23 cellular contexts compared by ENCODE assay signal in the genomic region with DNA sequence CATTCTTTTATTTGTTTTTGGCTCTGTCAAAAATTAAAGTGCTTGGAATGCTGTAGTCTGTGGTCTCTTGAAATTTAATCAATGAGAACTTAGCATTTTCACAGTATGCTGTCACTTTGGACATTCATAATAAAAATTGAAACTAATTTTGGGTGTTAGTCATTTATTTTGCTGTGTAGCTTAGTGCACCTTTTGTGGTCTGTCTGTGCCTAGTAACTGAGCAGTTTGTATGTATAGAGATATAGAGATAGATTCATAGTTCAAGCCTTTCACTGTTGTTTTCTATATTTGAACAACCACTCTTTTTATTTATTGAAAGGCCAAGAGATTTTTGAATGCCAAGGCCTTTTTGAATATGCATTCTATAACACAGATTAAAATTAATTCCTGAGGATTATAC.
DNase-seq lines count a peak whose midpoint lies in the region; ATAC-seq and TF ChIP-seq lines count a peak whose summit lies in the region.
"Had no signal": no experiment of that assay in that cellular context is flagged by ENCODE, and none has a peak within 500 bp of the region (broad histone marks: within the 10 kb centered on the region; RNA-seq: fewer than 3 reads in every experiment).

No MANE protein-coding gene starts in this region.

- H3K4me1 Mint-ChIP-seq in activated naive CD8-positive, alpha-beta T cell treated with anti-CD3 and anti-CD28 coated beads, Interleukin-2, amount 50 U/mL, for 24 hours: no peaks in the 10 kb centered on the region
- H3K4me1 Mint-ChIP-seq in activated naive CD8-positive, alpha-beta T cell treated with anti-CD3 and anti-CD28 coated beads for 36 hours: peaks cover 2% of the 10 kb centered on the region
- peaks cover 28% of the 10 kb centered on the region for H3K4me1 Mint-ChIP-seq in neural progenitor cell
- H3K4me1 Mint-ChIP-seq: B cell; CD4-positive, CD25-positive, alpha-beta regulatory T cell had no signal

- H3K27me3 ChIP-seq in neural progenitor cell (no peaks in the 10 kb centered on the region), lower lobe of right lung (ENCODE audit: low read depth) (no peaks in the 10 kb centered on the region)
- H3K27me3 ChIP-seq: BLaER1 had no signal

- peak overlapping the region; percentile 71 for H3K4me2 ChIP-seq in neural progenitor cell
- H3K4me2 ChIP-seq: BLaER1 had no signal

- H3K4me1 ChIP-seq in neural progenitor cell: peaks cover 21% of the 10 kb centered on the region
- no peaks in the 10 kb centered on the region for H3K4me1 ChIP-seq in lower lobe of right lung
- H3K4me1 ChIP-seq: BLaER1, Caco-2 had no signal

- peaks cover 20% of the 10 kb centered on the region for H3F3A ChIP-seq in neural progenitor cell (ENCODE audit: low read depth)

- H3K27ac Mint-ChIP-seq in activated naive CD8-positive, alpha-beta T cell treated with anti-CD3 and anti-CD28 coated beads, Interleukin-2, amount 50 U/mL, for 24 hours: no peak overlapping the region
- H3K27ac Mint-ChIP-seq in activated naive CD8-positive, alpha-beta T cell treated with anti-CD3 and anti-CD28 coated beads for 36 hours: no peak overlapping the region
- H3K27ac Mint-ChIP-seq in neural progenitor cell: no peak overlapping the region
- H3K27ac Mint-ChIP-seq: B cell; CD4-positive, CD25-positive, alpha-beta regulatory T cell; CD8-positive, alpha-beta T cell; HFFc6 had no signal

- no peaks in the 10 kb centered on the region for H3K79me2 ChIP-seq in neural progenitor cell (ENCODE audit: low read depth)

- no peak overlapping the region for H2AFZ ChIP-seq in neural progenitor cell (replicated peaks)

- H3K4me3 Mint-ChIP-seq in activated naive CD8-positive, alpha-beta T cell treated with anti-CD3 and anti-CD28 coated beads, Interleukin-2, amount 50 U/mL, for 24 hours: no peak overlapping the region
- no peak overlapping the region for H3K4me3 Mint-ChIP-seq in activated naive CD8-positive, alpha-beta T cell treated with anti-CD3 and anti-CD28 coated beads for 36 hours
- H3K4me3 Mint-ChIP-seq in neural progenitor cell: no peak overlapping the region
- H3K4me3 Mint-ChIP-seq: B cell; CD4-positive, CD25-positive, alpha-beta regulatory T cell; CD8-positive, alpha-beta T cell; HFFc6 had no signal

- TF ChIP-seq CTCF in neural progenitor cell (IDR thresholded peaks at IDR 0.05) (no peak), lower lobe of right lung (IDR thresholded peaks at IDR 0.05) (no peak)

- H4K20me1 ChIP-seq in neural progenitor cell (ENCODE audit: low read depth): no peaks in the 10 kb centered on the region
- H4K20me1 ChIP-seq: BLaER1 had no signal

- no peaks in the 10 kb centered on the region for H3K36me3 Mint-ChIP-seq in activated naive CD8-positive, alpha-beta T cell treated with anti-CD3 and anti-CD28 coated beads, Interleukin-2, amount 50 U/mL, for 24 hours (ENCODE audit: low read depth)
- H3K36me3 Mint-ChIP-seq in activated naive CD8-positive, alpha-beta T cell treated with anti-CD3 and anti-CD28 coated beads for 36 hours: no peaks in the 10 kb centered on the region
- H3K36me3 Mint-ChIP-seq in neural progenitor cell: peaks cover 21% of the 10 kb centered on the region

- no peaks in the 10 kb centered on the region for H3K27me3 Mint-ChIP-seq in activated naive CD8-positive, alpha-beta T cell treated with anti-CD3 and anti-CD28 coated beads, Interleukin-2, amount 50 U/mL, for 24 hours
- no peaks in the 10 kb centered on the region for H3K27me3 Mint-ChIP-seq in activated naive CD8-positive, alpha-beta T cell treated with anti-CD3 and anti-CD28 coated beads for 36 hours
- no peaks in the 10 kb centered on the region for H3K27me3 Mint-ChIP-seq in neural progenitor cell (ENCODE audit: insufficient read depth, low read depth)
- H3K27me3 Mint-ChIP-seq: B cell; CD4-positive, CD25-positive, alpha-beta regulatory T cell had no signal

- H3K9me3 Mint-ChIP-seq in activated naive CD8-positive, alpha-beta T cell treated with anti-CD3 and anti-CD28 coated beads, Interleukin-2, amount 50 U/mL, for 24 hours: no peaks in the 10 kb centered on the region
- no peaks in the 10 kb centered on the region for H3K9me3 Mint-ChIP-seq in activated naive CD8-positive, alpha-beta T cell treated with anti-CD3 and anti-CD28 coated beads for 36 hours
- H3K9me3 Mint-ChIP-seq in neural progenitor cell: no peaks in the 10 kb centered on the region
- H3K9me3 Mint-ChIP-seq: CD4-positive, CD25-positive, alpha-beta regulatory T cell; CD8-positive, alpha-beta T cell; HFFc6 had no signal

- no peaks in the 10 kb centered on the region for H3K36me3 ChIP-seq in SK-N-MC (ENCODE audit: insufficient read depth, low read length)
- no peaks in the 10 kb centered on the region for H3K36me3 ChIP-seq in neural progenitor cell
- peaks cover 12% of the 10 kb centered on the region for H3K36me3 ChIP-seq in lower lobe of right lung
- H3K36me3 ChIP-seq: HAP-1 had no signal

- intact Hi-C loops in lower lobe of right lung (cut with DNase I): no loop called here

- no peak for DNase-seq in activated CD4-positive, CD25-positive, alpha-beta regulatory T cell treated with anti-CD3 and anti-CD28 coated beads, Interleukin-2, amount 50 U/mL, for 72 hours
- DNase-seq in activated naive CD8-positive, alpha-beta T cell treated with anti-CD3 and anti-CD28 coated beads, Interleukin-2, amount 50 U/mL, for 24 hours: no peak
- DNase-seq in activated naive CD8-positive, alpha-beta T cell treated with anti-CD3 and anti-CD28 coated beads for 36 hours: no peak
- DNase-seq in SK-N-MC (ENCODE audit: low read depth, low spot score) (no peak), neural progenitor cell (ENCODE audit: low spot score) (no peak), DMS 273 (lab: John Stamatoyannopoulos, UW; ENCODE audit: unreplicated experiment) (no peak), lower lobe of right lung (no peak)
- DNase-seq: Caco-2; CD4-positive, CD25-positive, alpha-beta regulatory T cell; CD8-positive, alpha-beta T cell; DMS 273 treated with DMSO at 0.1 percent for 48 hours; DMS79; EL; GDM1; GOT3; HFFc6 had no signal

- no peak overlapping the region for H3K9ac ChIP-seq in SK-N-MC (ENCODE audit: insufficient read length)
- no peak overlapping the region for H3K9ac ChIP-seq in neural progenitor cell
- H3K9ac ChIP-seq: BLaER1 had no signal

- peak; percentile 68 to 69 for ATAC-seq in activated CD4-positive, CD25-positive, alpha-beta regulatory T cell treated with anti-CD3 and anti-CD28 coated beads, Interleukin-2, amount 50 U/mL, for 24 hours
- peak; percentile 46 for ATAC-seq in activated naive CD8-positive, alpha-beta T cell treated with anti-CD3 and anti-CD28 coated beads, Interleukin-2, amount 50 U/mL, for 24 hours
- ATAC-seq in lower lobe of right lung: no peak
- ATAC-seq: CD8-positive, alpha-beta T cell; GM12878 had no signal

- H3K9me3 ChIP-seq in SK-N-MC (ENCODE audit: low read depth, low read length) (no peaks in the 10 kb centered on the region), neural progenitor cell (ENCODE audit: low read depth) (no peaks in the 10 kb centered on the region), lower lobe of right lung (no peaks in the 10 kb centered on the region)
- H3K9me3 ChIP-seq: BLaER1, Caco-2, HAP-1 had no signal

- H3K4me3 ChIP-seq in SK-N-MC: no peak overlapping the region
- H3K4me3 ChIP-seq in neural progenitor cell: no peak overlapping the region
- no peak overlapping the region for H3K4me3 ChIP-seq in lower lobe of right lung
- H3K4me3 ChIP-seq: BLaER1, GM12878, HAP-1 had no signal

- H3K27ac ChIP-seq in SK-N-MC (0 out of 2 replicates have a peak overlapping the region, but pooled peaks have one; percentile 62), neural progenitor cell (peak overlapping the region; percentile 93), lower lobe of right lung (no peak overlapping the region)
- H3K27ac ChIP-seq: 22Rv1, BLaER1, C4-2B had no signal

Comparison
In these comparisons a context has a peak if more than half of its experiments do, and no peak if none do; other contexts are left out.
1. ATAC-seq: peak in activated CD4-positive, CD25-positive, alpha-beta regulatory T cell treated with anti-CD3 and anti-CD28 coated beads, Interleukin-2, amount 50 U/mL, for 24 hours (2 of 2) and activated naive CD8-positive, alpha-beta T cell treated with anti-CD3 and anti-CD28 coated beads, Interleukin-2, amount 50 U/mL, for 24 hours (single experiment); none in lower lobe of right lung (0 of 2).